ENCODE assay signal across 24 cellular contexts in genomic region chr1:6704746-6705145, GRCh38. TPM values are rescaled to one million over a fixed set of nuclear protein-coding genes. Genes with fewer than 3 reads are reported as not detected.
A peak's percentile ranks its signal among the peaks of the same experiment; 100 is the strongest.
DNase-seq lines count a peak whose midpoint lies in the region; ATAC-seq and TF ChIP-seq lines count a peak whose summit lies in the region.
"Had no signal": no experiment of that assay in that cellular context is flagged by ENCODE, and none has a peak within 500 bp of the region (broad histone marks: within the 10 kb centered on the region; RNA-seq: fewer than 3 reads in every experiment).

No MANE protein-coding gene starts in this region.

- peak; percentile 7 for DNase-seq in activated CD4-positive, alpha-beta T cell treated with anti-CD3 and anti-CD28 coated beads for 36 hours
- DNase-seq in activated CD4-positive, alpha-beta T cell treated with anti-CD3 and anti-CD28 coated beads, Interleukin-2, amount 10 ng/mL, durations not matched to agents 7 days and 5 days, result no peak
- DNase-seq in GM12865 (ENCODE audit: low read depth), result peak; percentile 21
- DNase-seq in endodermal cell, result peak; percentile 11
- no peak for DNase-seq in activated gamma-delta T cell (lab: John Stamatoyannopoulos, UW)
- no peak for DNase-seq in DMS 273 treated with DMSO at 0.1 percent for 48 hours (lab: John Stamatoyannopoulos, UW)
- DNase-seq in activated gamma-delta T cell treated with Interleukin-2 at 50 U/mL for 16 hours, result no peak
- DNase-seq: 8988T; CD8-positive, alpha-beta T cell; DMS153; H9; KG1; MV-4-11; NCI-H1105 treated with DMSO at 0.1 percent for 48 hours; NCI-H1694; NCI-H2081; NCI-H446 treated with DMSO at 0.1 percent for 48 hours; NCI-H526 treated with DMSO at 0.1 percent for 48 hours; PC-3; SHP77 had no signal

- ATAC-seq in activated CD4-positive, alpha-beta T cell treated with anti-CD3 and anti-CD28 coated beads for 36 hours, result no peak
- ATAC-seq: CD8-positive, alpha-beta T cell; PC-3 had no signal

- intact Hi-C loops in activated CD4-positive, alpha-beta T cell treated with anti-CD3 and anti-CD28 coated beads for 36 hours (cut with DNase I, micrococcal nuclease), result loop anchor here in 1 of 2 experiments (5.0 kb wide), 1 partner anchor 83 kb away; the partner anchor contains the start of gene CAMTA1

- H3K9me3 ChIP-seq in endodermal cell (ENCODE audit: control insufficient read depth, low read length), result no peaks in the 10 kb centered on the region

- CTCF ChIA-PET in activated CD4-positive, alpha-beta T cell treated with anti-CD3 and anti-CD28 coated beads for 36 hours (lab: Charles Lee), result interaction anchor here (1.5 kb wide), 1 partner anchor 15 kb away, joined by 9 read pairs; no protein-coding TSS in a partner anchor
- CTCF ChIA-PET in activated CD4-positive, alpha-beta T cell treated with anti-CD3 and anti-CD28 coated beads, Interleukin-2, amount 10 ng/mL, durations not matched to agents 7 days and 5 days (lab: Charles Lee), result no interaction called here

- 90 to 94% methylated on average over 3 to 5 of the region's 6 CpGs for WGBS in endodermal cell (ENCODE audit: insufficient coverage in 1 of 2, insufficient read length in 1 of 2), 2 experiments

- no peak overlapping the region for H3K4me3 ChIP-seq in GM12865 (ENCODE audit: low read depth, low read length)
- H3K4me3 ChIP-seq in endodermal cell (ENCODE audit: low read length), result no peak overlapping the region
- H3K4me3 ChIP-seq in rectal smooth muscle tissue (ENCODE audit: low read length), result no peak overlapping the region
- H3K4me3 ChIP-seq: BLaER1 treated with 17β-estradiol and CSF1 and Interleukin-3, amounts not matched to agents 10 nM and 100 nM; GM23248 had no signal

- TF ChIP-seq CTCF in GM12865 (IDR thresholded peaks at IDR 0.05; ENCODE audit: insufficient read depth, low read depth, low read length, missing control alignments) (no peak), endodermal cell (conservative IDR thresholded peaks at IDR 0.05) (no peak)

- H3K4me3 Mint-ChIP-seq in activated CD4-positive, alpha-beta T cell treated with anti-CD3 and anti-CD28 coated beads for 36 hours, result no peak overlapping the region
- H3K4me3 Mint-ChIP-seq in activated CD4-positive, alpha-beta T cell treated with anti-CD3 and anti-CD28 coated beads, Interleukin-2, amount 10 ng/mL, durations not matched to agents 7 days and 5 days, result no peak overlapping the region
- H3K4me3 Mint-ChIP-seq in endodermal cell, result no peak overlapping the region
- H3K4me3 Mint-ChIP-seq: CD8-positive, alpha-beta T cell; H9 had no signal

- no peak overlapping the region for H3K9ac ChIP-seq in endodermal cell (ENCODE audit: extremely low read depth, low read length, poor library complexity, severe bottlenecking)
- H3K9ac ChIP-seq in rectal smooth muscle tissue (ENCODE audit: low read length), result no peak overlapping the region
- H3K9ac ChIP-seq: BLaER1 treated with 17β-estradiol and CSF1 and Interleukin-3, amounts not matched to agents 10 nM and 100 nM; GM23248 had no signal

- H3K36me3 ChIP-seq in endodermal cell (ENCODE audit: control insufficient read depth, insufficient read depth, low read length) (no peaks in the 10 kb centered on the region), rectal smooth muscle tissue (ENCODE audit: control insufficient read depth, insufficient read depth, low read length) (no peaks in the 10 kb centered on the region)

- H3K4me1 ChIP-seq in endodermal cell (ENCODE audit: control insufficient read depth, insufficient read depth, low read length) (peaks cover 5% of the 10 kb centered on the region), rectal smooth muscle tissue (ENCODE audit: control insufficient read depth, insufficient read depth, low read length) (peaks cover 15% of the 10 kb centered on the region)

- H3K27me3 Mint-ChIP-seq in activated CD4-positive, alpha-beta T cell treated with anti-CD3 and anti-CD28 coated beads for 36 hours, result peaks cover 5% of the 10 kb centered on the region
- H3K27me3 Mint-ChIP-seq in activated CD4-positive, alpha-beta T cell treated with anti-CD3 and anti-CD28 coated beads, Interleukin-2, amount 10 ng/mL, durations not matched to agents 7 days and 5 days, result peaks cover 12% of the 10 kb centered on the region
- peaks cover 28% of the 10 kb centered on the region for H3K27me3 Mint-ChIP-seq in endodermal cell (ENCODE audit: insufficient read depth)

- POLR2A ChIA-PET in activated CD4-positive, alpha-beta T cell treated with anti-CD3 and anti-CD28 coated beads for 36 hours (lab: Charles Lee), result interaction anchor here (0.7 kb wide), 1 partner anchor 964 kb away, joined by 3 read pairs; no protein-coding TSS in a partner anchor
- POLR2A ChIA-PET in activated CD4-positive, alpha-beta T cell treated with anti-CD3 and anti-CD28 coated beads, Interleukin-2, amount 10 ng/mL, durations not matched to agents 7 days and 5 days (lab: Charles Lee), result no interaction called here

- H3K27ac ChIP-seq in endodermal cell (ENCODE audit: low read depth, low read length) (no peak overlapping the region), rectal smooth muscle tissue (ENCODE audit: low read depth, low read length) (peak overlapping the region; percentile 77)
- H3K27ac ChIP-seq: BLaER1 treated with 17β-estradiol and CSF1 and Interleukin-3, amounts not matched to agents 10 nM and 100 nM; GM23248; HL-60 had no signal

- H3K27me3 ChIP-seq in endodermal cell (ENCODE audit: control insufficient read depth, insufficient read depth, low read length, poor library complexity, severe bottlenecking) (peaks cover 20% of the 10 kb centered on the region), rectal smooth muscle tissue (ENCODE audit: control insufficient read depth, insufficient read depth, low read length) (no peaks in the 10 kb centered on the region)
- H3K27me3 ChIP-seq: BLaER1 treated with 17β-estradiol and CSF1 and Interleukin-3, amounts not matched to agents 10 nM and 100 nM had no signal

- no peaks in the 10 kb centered on the region for H3K9me3 Mint-ChIP-seq in activated CD4-positive, alpha-beta T cell treated with anti-CD3 and anti-CD28 coated beads for 36 hours (ENCODE audit: low read depth)
- no peaks in the 10 kb centered on the region for H3K9me3 Mint-ChIP-seq in activated CD4-positive, alpha-beta T cell treated with anti-CD3 and anti-CD28 coated beads, Interleukin-2, amount 10 ng/mL, durations not matched to agents 7 days and 5 days
- H3K9me3 Mint-ChIP-seq in endodermal cell, result no peaks in the 10 kb centered on the region
- H3K9me3 Mint-ChIP-seq: CD8-positive, alpha-beta T cell; H9 had no signal

- H3K27ac Mint-ChIP-seq in activated CD4-positive, alpha-beta T cell treated with anti-CD3 and anti-CD28 coated beads for 36 hours, result no peak overlapping the region
- H3K27ac Mint-ChIP-seq in activated CD4-positive, alpha-beta T cell treated with anti-CD3 and anti-CD28 coated beads, Interleukin-2, amount 10 ng/mL, durations not matched to agents 7 days and 5 days, result no peak overlapping the region
- H3K27ac Mint-ChIP-seq in endodermal cell, result no peak overlapping the region
- H3K27ac Mint-ChIP-seq: CD8-positive, alpha-beta T cell; H9 had no signal

- H3K36me3 Mint-ChIP-seq in activated CD4-positive, alpha-beta T cell treated with anti-CD3 and anti-CD28 coated beads for 36 hours (ENCODE audit: low read depth), result peaks cover 2% of the 10 kb centered on the region
- H3K36me3 Mint-ChIP-seq in activated CD4-positive, alpha-beta T cell treated with anti-CD3 and anti-CD28 coated beads, Interleukin-2, amount 10 ng/mL, durations not matched to agents 7 days and 5 days (ENCODE audit: low read depth), result no peaks in the 10 kb centered on the region
- no peaks in the 10 kb centered on the region for H3K36me3 Mint-ChIP-seq in endodermal cell (ENCODE audit: low read depth)

- peaks cover 17% of the 10 kb centered on the region for H3K4me1 Mint-ChIP-seq in activated CD4-positive, alpha-beta T cell treated with anti-CD3 and anti-CD28 coated beads for 36 hours
- peaks cover 27% of the 10 kb centered on the region for H3K4me1 Mint-ChIP-seq in activated CD4-positive, alpha-beta T cell treated with anti-CD3 and anti-CD28 coated beads, Interleukin-2, amount 10 ng/mL, durations not matched to agents 7 days and 5 days
- peaks cover 13% of the 10 kb centered on the region for H3K4me1 Mint-ChIP-seq in endodermal cell

RNA-seq across cellular contexts. Expression of gene DNAJC11, which starts 3.1 kb away (rescaled TPM):
- total RNA-seq in activated CD4-positive, alpha-beta T cell treated with anti-CD3 and anti-CD28 coated beads for 36 hours, result 10 to 100 TPM; 53.2 to 62.0 TPM
- total RNA-seq in activated CD4-positive, alpha-beta T cell treated with anti-CD3 and anti-CD28 coated beads, Interleukin-2, amount 10 ng/mL, durations not matched to agents 7 days and 5 days, result 10 to 100 TPM; 43.0 to 52.1 TPM
- total RNA-seq in endodermal cell, result 10 to 100 TPM; 64.7 to 71.1 TPM
- polyA plus RNA-seq in endodermal cell (2013, experiment 1 of 2), result 39.6 TPM
- polyA plus RNA-seq in endodermal cell (2013, experiment 2 of 2), result 37.1 TPM

Comparison
In these comparisons a context has a peak if more than half of its experiments do, and no peak if none do; other contexts are left out.
1. DNase-seq: peak in activated CD4-positive, alpha-beta T cell treated with anti-CD3 and anti-CD28 coated beads for 36 hours (single experiment), GM12865 (single experiment) and endodermal cell (single experiment); none in activated CD4-positive, alpha-beta T cell treated with anti-CD3 and anti-CD28 coated beads, Interleukin-2, amount 10 ng/mL, durations not matched to agents 7 days and 5 days (single experiment), activated gamma-delta T cell (single experiment), DMS 273 treated with DMSO at 0.1 percent for 48 hours (single experiment) and activated gamma-delta T cell treated with Interleukin-2 at 50 U/mL for 16 hours (single experiment).